22 cellular contexts compared by ENCODE assay signal in the genomic region with DNA sequence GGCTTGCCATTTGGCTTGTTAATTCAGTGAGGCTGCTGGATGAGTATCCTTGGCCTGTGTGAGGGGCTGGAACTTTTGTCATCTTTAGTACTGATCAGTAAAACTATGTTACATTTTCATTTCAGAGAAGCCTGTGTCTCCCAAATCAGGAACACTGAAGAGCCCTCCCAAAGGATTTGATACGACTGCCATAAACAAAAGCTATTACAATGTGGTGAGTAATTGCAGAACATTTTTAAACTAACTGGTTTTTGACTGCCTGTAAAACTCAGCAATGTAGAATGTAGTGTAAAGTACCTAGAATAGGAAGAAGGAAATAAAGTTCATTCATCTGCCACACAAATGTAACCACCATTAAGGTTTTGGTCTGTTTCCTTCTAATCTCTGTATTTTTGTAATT.
"Had no signal": no experiment of that assay in that cellular context is flagged by ENCODE, and none has a peak within 500 bp of the region (broad histone marks: within the 10 kb centered on the region; RNA-seq: fewer than 3 reads in every experiment).

No MANE protein-coding gene starts in this region.

- H3K4me3 Mint-ChIP-seq: nephron; stimulated activated effector memory CD8-positive, alpha-beta T cell treated with anti-CD3 and anti-CD28 coated beads, Interleukin-12 subunit alpha, Interleukin-12 subunit beta, amount 100 ng/mL, for 72 hours had no signal

- H3K27me3 ChIP-seq: esophagus squamous epithelium, hepatocyte, pancreas, tibial nerve, upper lobe of right lung, vagina had no signal

- ATAC-seq: left colon; left ventricle myocardium superior; pancreas; right cardiac atrium; stimulated activated effector memory CD8-positive, alpha-beta T cell treated with anti-CD3 and anti-CD28 coated beads, Interleukin-12 subunit alpha, Interleukin-12 subunit beta, amount 100 ng/mL, for 72 hours; stimulated activated naive CD8-positive, alpha-beta T cell treated with anti-CD3 and anti-CD28 coated beads, Interleukin-15, Interleukin-2, amounts not matched to agents 100 U/mL and 50 U/mL, for 24 hours; upper lobe of right lung had no signal

- H3K4me1 ChIP-seq: pancreas, upper lobe of right lung had no signal

- H3K27ac Mint-ChIP-seq: nephron; progenitor cell of endocrine pancreas; stimulated activated effector memory CD8-positive, alpha-beta T cell treated with anti-CD3 and anti-CD28 coated beads, Interleukin-12 subunit alpha, Interleukin-12 subunit beta, amount 100 ng/mL, for 72 hours had no signal

- H3K9me3 Mint-ChIP-seq: stimulated activated effector memory CD8-positive, alpha-beta T cell treated with anti-CD3 and anti-CD28 coated beads, Interleukin-12 subunit alpha, Interleukin-12 subunit beta, amount 100 ng/mL, for 72 hours had no signal

- DNase-seq: dermis blood vessel endothelial cell; esophagus squamous epithelium; foreskin melanocyte; left colon; left ventricle myocardium superior; mesenchymal stem cell; midbrain; occipital lobe; pancreas; right cardiac atrium; stimulated activated CD4-positive, alpha-beta T cell treated with anti-CD3 and anti-CD28 coated beads, Interleukin-4, amount 100 ng/mL, for 1 hour; stimulated activated CD8-positive, alpha-beta memory T cell treated with anti-CD3 and anti-CD28 coated beads, Interleukin-4, amount 100 ng/mL, for 48 hours; stimulated activated naive CD8-positive, alpha-beta T cell treated with anti-CD3 and anti-CD28 coated beads, Interleukin-15, Interleukin-2, amounts not matched to agents 100 U/mL and 50 U/mL, for 24 hours; upper lobe of right lung had no signal

- H3K27ac ChIP-seq: esophagus squamous epithelium, hepatocyte, pancreas, upper lobe of right lung, vagina had no signal

- H3K27me3 Mint-ChIP-seq: progenitor cell of endocrine pancreas had no signal

- H3K9me3 ChIP-seq: esophagus squamous epithelium, pancreas, tibial nerve, upper lobe of right lung, vagina had no signal

- H3K4me3 ChIP-seq: esophagus squamous epithelium, hepatocyte, lung, pancreas, smooth muscle cell, tibial nerve, upper lobe of right lung, vagina had no signal
